In genomic region chr9:116687074-116687761, GRCh38 we compare ENCODE assay signal across 1 cellular context.
TF ChIP-seq lines count a peak whose summit lies in the region.

A gene with protein sequence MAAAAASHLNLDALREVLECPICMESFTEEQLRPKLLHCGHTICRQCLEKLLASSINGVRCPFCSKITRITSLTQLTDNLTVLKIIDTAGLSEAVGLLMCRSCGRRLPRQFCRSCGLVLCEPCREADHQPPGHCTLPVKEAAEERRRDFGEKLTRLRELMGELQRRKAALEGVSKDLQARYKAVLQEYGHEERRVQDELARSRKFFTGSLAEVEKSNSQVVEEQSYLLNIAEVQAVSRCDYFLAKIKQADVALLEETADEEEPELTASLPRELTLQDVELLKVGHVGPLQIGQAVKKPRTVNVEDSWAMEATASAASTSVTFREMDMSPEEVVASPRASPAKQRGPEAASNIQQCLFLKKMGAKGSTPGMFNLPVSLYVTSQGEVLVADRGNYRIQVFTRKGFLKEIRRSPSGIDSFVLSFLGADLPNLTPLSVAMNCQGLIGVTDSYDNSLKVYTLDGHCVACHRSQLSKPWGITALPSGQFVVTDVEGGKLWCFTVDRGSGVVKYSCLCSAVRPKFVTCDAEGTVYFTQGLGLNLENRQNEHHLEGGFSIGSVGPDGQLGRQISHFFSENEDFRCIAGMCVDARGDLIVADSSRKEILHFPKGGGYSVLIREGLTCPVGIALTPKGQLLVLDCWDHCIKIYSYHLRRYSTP (plus strand): TSS chr9:116687305. CDS start chr9:116697743, 10,438 bp downstream.

TF ChIP-seq in HEK293, 187 proteins besides CTCF, POLR2A, EP300 and RAD21 (continued from another document and continues in another):
- TF ChIP-seq, protein P1, sequence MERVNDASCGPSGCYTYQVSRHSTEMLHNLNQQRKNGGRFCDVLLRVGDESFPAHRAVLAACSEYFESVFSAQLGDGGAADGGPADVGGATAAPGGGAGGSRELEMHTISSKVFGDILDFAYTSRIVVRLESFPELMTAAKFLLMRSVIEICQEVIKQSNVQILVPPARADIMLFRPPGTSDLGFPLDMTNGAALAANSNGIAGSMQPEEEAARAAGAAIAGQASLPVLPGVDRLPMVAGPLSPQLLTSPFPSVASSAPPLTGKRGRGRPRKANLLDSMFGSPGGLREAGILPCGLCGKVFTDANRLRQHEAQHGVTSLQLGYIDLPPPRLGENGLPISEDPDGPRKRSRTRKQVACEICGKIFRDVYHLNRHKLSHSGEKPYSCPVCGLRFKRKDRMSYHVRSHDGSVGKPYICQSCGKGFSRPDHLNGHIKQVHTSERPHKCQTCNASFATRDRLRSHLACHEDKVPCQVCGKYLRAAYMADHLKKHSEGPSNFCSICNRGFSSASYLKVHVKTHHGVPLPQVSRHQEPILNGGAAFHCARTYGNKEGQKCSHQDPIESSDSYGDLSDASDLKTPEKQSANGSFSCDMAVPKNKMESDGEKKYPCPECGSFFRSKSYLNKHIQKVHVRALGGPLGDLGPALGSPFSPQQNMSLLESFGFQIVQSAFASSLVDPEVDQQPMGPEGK (tag by site-specific recombination; IDR thresholded peaks at IDR 0.05): peak; percentile 66; the same call in 1 of the 2 replicates
- TF ChIP-seq, protein P2, sequence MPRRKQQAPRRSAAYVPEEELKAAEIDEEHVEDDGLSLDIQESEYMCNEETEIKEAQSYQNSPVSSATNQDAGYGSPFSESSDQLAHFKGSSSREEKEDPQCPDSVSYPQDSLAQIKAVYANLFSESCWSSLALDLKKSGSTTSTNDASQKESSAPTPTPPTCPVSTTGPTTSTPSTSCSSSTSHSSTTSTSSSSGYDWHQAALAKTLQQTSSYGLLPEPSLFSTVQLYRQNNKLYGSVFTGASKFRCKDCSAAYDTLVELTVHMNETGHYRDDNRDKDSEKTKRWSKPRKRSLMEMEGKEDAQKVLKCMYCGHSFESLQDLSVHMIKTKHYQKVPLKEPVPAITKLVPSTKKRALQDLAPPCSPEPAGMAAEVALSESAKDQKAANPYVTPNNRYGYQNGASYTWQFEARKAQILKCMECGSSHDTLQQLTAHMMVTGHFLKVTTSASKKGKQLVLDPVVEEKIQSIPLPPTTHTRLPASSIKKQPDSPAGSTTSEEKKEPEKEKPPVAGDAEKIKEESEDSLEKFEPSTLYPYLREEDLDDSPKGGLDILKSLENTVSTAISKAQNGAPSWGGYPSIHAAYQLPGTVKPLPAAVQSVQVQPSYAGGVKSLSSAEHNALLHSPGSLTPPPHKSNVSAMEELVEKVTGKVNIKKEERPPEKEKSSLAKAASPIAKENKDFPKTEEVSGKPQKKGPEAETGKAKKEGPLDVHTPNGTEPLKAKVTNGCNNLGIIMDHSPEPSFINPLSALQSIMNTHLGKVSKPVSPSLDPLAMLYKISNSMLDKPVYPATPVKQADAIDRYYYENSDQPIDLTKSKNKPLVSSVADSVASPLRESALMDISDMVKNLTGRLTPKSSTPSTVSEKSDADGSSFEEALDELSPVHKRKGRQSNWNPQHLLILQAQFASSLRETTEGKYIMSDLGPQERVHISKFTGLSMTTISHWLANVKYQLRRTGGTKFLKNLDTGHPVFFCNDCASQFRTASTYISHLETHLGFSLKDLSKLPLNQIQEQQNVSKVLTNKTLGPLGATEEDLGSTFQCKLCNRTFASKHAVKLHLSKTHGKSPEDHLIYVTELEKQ (tag by site-specific recombination; IDR thresholded peaks at IDR 0.05; ENCODE audit: borderline replicate concordance): no peak
- no peak for TF ChIP-seq ZFP3 (tag by site-specific recombination; IDR thresholded peaks at IDR 0.05; ENCODE audit: low read depth)
- no peak for TF ChIP-seq ZNF510 (tag by site-specific recombination; IDR thresholded peaks at IDR 0.05; ENCODE audit: insufficient replicate concordance)
- TF ChIP-seq ZNF747 (tag by site-specific recombination; IDR thresholded peaks at IDR 0.05): no peak
- no peak for TF ChIP-seq ZNF19 (tag by site-specific recombination; IDR thresholded peaks at IDR 0.05; ENCODE audit: low read depth)
- no peak for TF ChIP-seq BCL11A (tag by site-specific recombination; IDR thresholded peaks at IDR 0.05; ENCODE audit: low read depth)
- no peak for TF ChIP-seq ZNF792 (tag by site-specific recombination; IDR thresholded peaks at IDR 0.05)
- no peak; the same call in 1 of the 2 replicates for TF ChIP-seq ZNF341 (tag by site-specific recombination; IDR thresholded peaks at IDR 0.05; ENCODE audit: low read depth)
- no peak for TF ChIP-seq SETDB1 (IDR thresholded peaks at IDR 0.05; ENCODE audit: insufficient read length, low read length)
- TF ChIP-seq OSR2 (tag by site-specific recombination; IDR thresholded peaks at IDR 0.05): no peak
- no peak for TF ChIP-seq MZF1 (tag by site-specific recombination; IDR thresholded peaks at IDR 0.05; ENCODE audit: borderline replicate concordance)
- TF ChIP-seq SCRT2 (tag by site-specific recombination; IDR thresholded peaks at IDR 0.05): no peak
- TF ChIP-seq ZNF174 (tag by site-specific recombination; IDR thresholded peaks at IDR 0.05): no peak
- peak; percentile 77 for TF ChIP-seq GLIS2 (tag by site-specific recombination; IDR thresholded peaks at IDR 0.05)
- no peak for TF ChIP-seq ZNF426 (tag by site-specific recombination; IDR thresholded peaks at IDR 0.05)
- TF ChIP-seq ZNF529 (tag by site-specific recombination; IDR thresholded peaks at IDR 0.05; ENCODE audit: insufficient replicate concordance): no peak
- no peak for TF ChIP-seq ZNF626 (tag by site-specific recombination; IDR thresholded peaks at IDR 0.05)
- TF ChIP-seq ZNF140 (tag by site-specific recombination; IDR thresholded peaks at IDR 0.05): no peak
- TF ChIP-seq ZNF324 (tag by site-specific recombination; IDR thresholded peaks at IDR 0.05): no peak
- no peak for TF ChIP-seq ZNF449 (tag by site-specific recombination; IDR thresholded peaks at IDR 0.05)
- TF ChIP-seq, protein P3, sequence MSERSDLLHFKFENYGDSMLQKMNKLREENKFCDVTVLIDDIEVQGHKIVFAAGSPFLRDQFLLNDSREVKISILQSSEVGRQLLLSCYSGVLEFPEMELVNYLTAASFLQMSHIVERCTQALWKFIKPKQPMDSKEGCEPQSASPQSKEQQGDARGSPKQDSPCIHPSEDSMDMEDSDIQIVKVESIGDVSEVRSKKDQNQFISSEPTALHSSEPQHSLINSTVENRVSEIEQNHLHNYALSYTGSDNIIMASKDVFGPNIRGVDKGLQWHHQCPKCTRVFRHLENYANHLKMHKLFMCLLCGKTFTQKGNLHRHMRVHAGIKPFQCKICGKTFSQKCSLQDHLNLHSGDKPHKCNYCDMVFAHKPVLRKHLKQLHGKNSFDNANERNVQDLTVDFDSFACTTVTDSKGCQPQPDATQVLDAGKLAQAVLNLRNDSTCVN (tag by site-specific recombination; optimal IDR thresholded peaks at IDR 0.05): peak; percentile 50
- TF ChIP-seq, protein P4, sequence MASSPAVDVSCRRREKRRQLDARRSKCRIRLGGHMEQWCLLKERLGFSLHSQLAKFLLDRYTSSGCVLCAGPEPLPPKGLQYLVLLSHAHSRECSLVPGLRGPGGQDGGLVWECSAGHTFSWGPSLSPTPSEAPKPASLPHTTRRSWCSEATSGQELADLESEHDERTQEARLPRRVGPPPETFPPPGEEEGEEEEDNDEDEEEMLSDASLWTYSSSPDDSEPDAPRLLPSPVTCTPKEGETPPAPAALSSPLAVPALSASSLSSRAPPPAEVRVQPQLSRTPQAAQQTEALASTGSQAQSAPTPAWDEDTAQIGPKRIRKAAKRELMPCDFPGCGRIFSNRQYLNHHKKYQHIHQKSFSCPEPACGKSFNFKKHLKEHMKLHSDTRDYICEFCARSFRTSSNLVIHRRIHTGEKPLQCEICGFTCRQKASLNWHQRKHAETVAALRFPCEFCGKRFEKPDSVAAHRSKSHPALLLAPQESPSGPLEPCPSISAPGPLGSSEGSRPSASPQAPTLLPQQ (tag by site-specific recombination; IDR thresholded peaks at IDR 0.05): 0 out of 2 replicates have a peak, but pooled peaks have one; percentile 10
- no peak for TF ChIP-seq ZNF596 (tag by site-specific recombination; IDR thresholded peaks at IDR 0.05)
- 0 out of 2 replicates have a peak, but pooled peaks have one; percentile 38 for TF ChIP-seq SP7 (tag by site-specific recombination; IDR thresholded peaks at IDR 0.05)
- TF ChIP-seq ZFHX2 (tag by site-specific recombination; conservative IDR thresholded peaks at IDR 0.05): no peak; the same call in 1 of the 2 replicates
- no peak for TF ChIP-seq ZNF664 (tag by site-specific recombination; IDR thresholded peaks at IDR 0.05)
- no peak; the same call in 1 of the 2 replicates for TF ChIP-seq ZNF561 (tag by site-specific recombination; IDR thresholded peaks at IDR 0.05; ENCODE audit: borderline replicate concordance)
- TF ChIP-seq ZNF76 (tag by site-specific recombination; IDR thresholded peaks at IDR 0.05; ENCODE audit: borderline replicate concordance, low read depth): no peak
- no peak for TF ChIP-seq BCL6B (tag by site-specific recombination; IDR thresholded peaks at IDR 0.05)
- no peak for TF ChIP-seq ZNF837 (tag by site-specific recombination; IDR thresholded peaks at IDR 0.05)
- no peak for TF ChIP-seq HOXD13 (CRISPR knock-in tag; IDR thresholded peaks at IDR 0.05; ENCODE audit: borderline replicate concordance)
- no peak for TF ChIP-seq ZNF175 (tag by site-specific recombination; IDR thresholded peaks at IDR 0.05)
- no peak for TF ChIP-seq KLF9 (tag by site-specific recombination; IDR thresholded peaks at IDR 0.05; ENCODE audit: low read depth)
- no peak for TF ChIP-seq ZNF660 (tag by site-specific recombination; IDR thresholded peaks at IDR 0.05)
- no peak for TF ChIP-seq ZBTB49 (tag by site-specific recombination; IDR thresholded peaks at IDR 0.05; ENCODE audit: low read depth)
- no peak for TF ChIP-seq ZNF521 (tag by site-specific recombination; IDR thresholded peaks at IDR 0.05)
- no peak for TF ChIP-seq ZNF791 (tag by site-specific recombination; IDR thresholded peaks at IDR 0.05)
- TF ChIP-seq, protein P5, sequence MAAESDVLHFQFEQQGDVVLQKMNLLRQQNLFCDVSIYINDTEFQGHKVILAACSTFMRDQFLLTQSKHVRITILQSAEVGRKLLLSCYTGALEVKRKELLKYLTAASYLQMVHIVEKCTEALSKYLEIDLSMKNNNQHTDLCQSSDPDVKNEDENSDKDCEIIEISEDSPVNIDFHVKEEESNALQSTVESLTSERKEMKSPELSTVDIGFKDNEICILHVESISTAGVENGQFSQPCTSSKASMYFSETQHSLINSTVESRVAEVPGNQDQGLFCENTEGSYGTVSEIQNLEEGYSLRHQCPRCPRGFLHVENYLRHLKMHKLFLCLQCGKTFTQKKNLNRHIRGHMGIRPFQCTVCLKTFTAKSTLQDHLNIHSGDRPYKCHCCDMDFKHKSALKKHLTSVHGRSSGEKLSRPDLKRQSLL (tag by site-specific recombination; IDR thresholded peaks at IDR 0.05): no peak
- peak; percentile 92 for TF ChIP-seq ZIC2 (tag by site-specific recombination; IDR thresholded peaks at IDR 0.05)
